In genomic region chr2:75982750-75983149, GRCh38 we compare ENCODE assay signal across 26 cellular contexts.
"Had no signal": no experiment of that assay in that cellular context is flagged by ENCODE, and none has a peak within 500 bp of the region (broad histone marks: within the 10 kb centered on the region; RNA-seq: fewer than 3 reads in every experiment).

No MANE protein-coding gene starts in this region.

- H3K27ac ChIP-seq: left lung, lower lobe of right lung, neutrophil, parathyroid adenoma, right atrium auricular region, right lobe of liver, testis, thyroid gland, transverse colon, upper lobe of right lung had no signal

- H3K27me3 ChIP-seq: left lung, neutrophil, right atrium auricular region, right lobe of liver, testis, thyroid gland, transverse colon, upper lobe of right lung had no signal

- H3K9ac ChIP-seq: parathyroid adenoma had no signal

- H3K4me3 ChIP-seq: left lung, lower lobe of right lung, right atrium auricular region, right lobe of liver, smooth muscle cell, testis, thyroid gland, transverse colon, upper lobe of right lung had no signal

- ATAC-seq: left colon; left lung; lower lobe of right lung; naive thymus-derived CD8-positive, alpha-beta T cell; right lobe of liver; stimulated activated memory B cell treated with anti-CD40 and anti-IgM and Interleukin-4, amounts not matched to agents 10 μg/mL and 1 μg/mL and 100 μg/mL, for 72 hours; stimulated activated naive CD8-positive, alpha-beta T cell treated with anti-CD3 and anti-CD28 coated beads, Interleukin-15, amount 100 ng/mL, for 72 hours; upper lobe of right lung had no signal

- H3K36me3 ChIP-seq: left lung, lower lobe of right lung, neutrophil, right atrium auricular region, right lobe of liver, thyroid gland, transverse colon, upper lobe of right lung had no signal

- H3K9me3 ChIP-seq: neutrophil, right atrium auricular region, right lobe of liver, testis, thyroid gland, transverse colon, upper lobe of right lung had no signal

- DNase-seq: hypothalamus; immature natural killer cell; kidney; left colon; left lung; lower lobe of right lung; mammary epithelial cell; mesenchymal stem cell; naive thymus-derived CD8-positive, alpha-beta T cell; occipital lobe; right lobe of liver; stimulated activated CD4-positive, alpha-beta T cell treated with anti-CD3 and anti-CD28 coated beads, Interleukin-1b, Interleukin-23, amount 100 ng/mL, for 48 hours; stimulated activated CD4-positive, alpha-beta T cell treated with anti-CD3 and anti-CD28 coated beads, Interleukin-2, amount 100 ng/mL, for 48 hours; stimulated activated CD4-positive, alpha-beta T cell treated with anti-CD3 and anti-CD28 coated beads, Interleukin-4, amount 100 ng/mL, for 4 hours; stimulated activated CD8-positive, alpha-beta memory T cell treated with anti-CD3 and anti-CD28 coated beads, Interleukin-4, amount 100 ng/mL, for 48 hours; stimulated activated naive CD4-positive, alpha-beta T cell treated with Interleukin-2 at 50 U/mL for 16 hours; stimulated activated naive CD8-positive, alpha-beta T cell treated with anti-CD3 and anti-CD28 coated beads, Interleukin-15, amount 100 ng/mL, for 72 hours; testis; thyroid gland; transverse colon; upper lobe of right lung had no signal

- H3K4me1 ChIP-seq: left lung, lower lobe of right lung, parathyroid adenoma, right atrium auricular region, right lobe of liver, testis, thyroid gland, transverse colon, upper lobe of right lung had no signal
